8 cellular contexts compared by ENCODE assay signal in the genomic region with DNA sequence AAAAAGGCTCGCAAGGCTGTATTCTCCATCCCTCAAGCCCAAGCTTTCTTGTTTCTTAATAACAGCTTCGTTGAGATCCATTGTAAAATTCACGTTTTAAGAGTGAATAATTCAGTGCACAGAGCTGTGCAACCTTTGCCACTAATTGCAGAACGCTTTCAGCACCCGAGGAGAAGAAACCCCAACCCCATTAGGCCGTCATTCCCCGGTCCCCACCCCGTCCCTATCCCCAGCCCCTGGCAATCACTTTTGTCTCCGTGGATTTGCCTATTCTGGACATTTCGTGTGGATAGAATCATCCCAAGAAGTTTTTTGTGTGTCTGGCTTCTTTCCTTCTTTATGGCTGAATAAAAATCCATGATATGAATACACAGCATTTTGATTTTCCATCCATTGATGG. TPM values are rescaled to one million over a fixed set of nuclear protein-coding genes. Genes with fewer than 3 reads are reported as not detected.
DNase-seq lines count a peak whose midpoint lies in the region; ATAC-seq, FAIRE-seq and TF ChIP-seq lines count a peak whose summit lies in the region.
"Not testable (repeated sequence)": the region's sequence is repeated elsewhere in the genome, so short reads cannot be mapped to it uniquely, and the experiment has no call there.

No MANE protein-coding gene starts in this region.

- not testable (repeated sequence) for H3F3A ChIP-seq in neural progenitor cell (ENCODE audit: low read depth)

- H3K79me2 ChIP-seq in ACC112 (ENCODE audit: control insufficient read depth, insufficient read depth, low read length, unreplicated experiment); endothelial cell of umbilical vein (ENCODE audit: control insufficient read depth, insufficient read depth, low read length); neural progenitor cell (ENCODE audit: low read depth): not testable (repeated sequence)

- H3K4me2 ChIP-seq in endothelial cell of umbilical vein (ENCODE audit: insufficient read depth, low read length) (peak overlapping the region; percentile 42), neural progenitor cell (peak overlapping the region; percentile 61)

- not testable (repeated sequence) for H3K36me3 Mint-ChIP-seq in neural progenitor cell; stimulated activated naive B cell treated with anti-CD40 and anti-IgM and Interleukin-4, amounts not matched to agents 10 μg/mL and 1 μg/mL and 100 μg/mL, for 72 hours

- intact Hi-C loops in adrenal gland (cut with DNase I); endothelial cell of umbilical vein (cut with micrococcal nuclease): not testable (repeated sequence)

- TF ChIP-seq CTCF in adrenal gland (IDR thresholded peaks at IDR 0.05); endothelial cell of umbilical vein (IDR thresholded peaks at IDR 0.05; ENCODE audit: extremely low read depth in 1 of 2, insufficient read depth in 1 of 2, low read depth in 1 of 2, low read length in 2 of 2); neural progenitor cell (IDR thresholded peaks at IDR 0.05): not testable (repeated sequence)

- not testable (repeated sequence) for FAIRE-seq in endothelial cell of umbilical vein (lab: Jason Lieb, UNC)

- POLR2A ChIA-PET in endothelial cell of umbilical vein (lab: Charles Lee) = not testable (repeated sequence)

- WGBS in adrenal gland, 4 donors = 6 to 16% (median 9%) methylated on average over 5 to 9 of the region's 10 CpGs

- H4K20me1 ChIP-seq in endothelial cell of umbilical vein (replicated peaks; ENCODE audit: control insufficient read depth, extremely low read depth, insufficient read depth, low read length); neural progenitor cell (ENCODE audit: low read depth): not testable (repeated sequence)

- peak overlapping the region; percentile 66 for H3K4me3 Mint-ChIP-seq in neural progenitor cell
- H3K4me3 Mint-ChIP-seq in stimulated activated naive B cell treated with anti-CD40 and anti-IgM and Interleukin-4, amounts not matched to agents 10 μg/mL and 1 μg/mL and 100 μg/mL, for 72 hours = not testable (repeated sequence)

- peak overlapping the region; percentile 90 for H3K27ac ChIP-seq in ACC112 (ENCODE audit: low read depth, low read length)
- H3K27ac ChIP-seq in adrenal gland = peak overlapping the region; percentile 53 to 96 (median 87)
- peak overlapping the region; percentile 50 for H3K27ac ChIP-seq in endothelial cell of umbilical vein (ENCODE audit: insufficient read depth, low read depth, low read length)
- H3K27ac ChIP-seq in neural progenitor cell = not testable (repeated sequence)

- CTCF ChIA-PET in endothelial cell of umbilical vein (lab: Charles Lee) = not testable (repeated sequence)

- H3K27me3 Mint-ChIP-seq in neural progenitor cell (ENCODE audit: insufficient read depth, low read depth); stimulated activated naive B cell treated with anti-CD40 and anti-IgM and Interleukin-4, amounts not matched to agents 10 μg/mL and 1 μg/mL and 100 μg/mL, for 72 hours: not testable (repeated sequence)

- peak; percentile 2 for ATAC-seq in GM21737 (IDR thresholded peaks at IDR 0.05; ENCODE audit: unreplicated experiment)
- peak; percentile 1 to 7 for ATAC-seq in stimulated activated naive B cell treated with anti-CD40 and anti-IgM and Interleukin-4, amounts not matched to agents 10 μg/mL and 1 μg/mL and 100 μg/mL, for 72 hours (replicated peaks)

- peak overlapping the region; percentile 62 for H3K4me3 ChIP-seq in ACC112 (ENCODE audit: low read depth, low read length)
- H3K4me3 ChIP-seq in adrenal gland = peak overlapping the region in 1 of 4 donors; percentile 61
- peak overlapping the region in 2 of 3 experiments; percentile 40 to 41 for H3K4me3 ChIP-seq in endothelial cell of umbilical vein (replicated peaks in 1 of 3; ENCODE audit: insufficient read depth in 1 of 3, low read depth in 1 of 3, low read length in 3 of 3)
- peak overlapping the region; percentile 39 for H3K4me3 ChIP-seq in iPS-15b (ENCODE audit: low read depth, low read length)
- H3K4me3 ChIP-seq in neural progenitor cell = peak overlapping the region; percentile 39

- H2AFZ ChIP-seq in ACC112 (ENCODE audit: low read length, unreplicated experiment); endothelial cell of umbilical vein (ENCODE audit: low read depth, low read length); neural progenitor cell (replicated peaks): not testable (repeated sequence)

- H3K36me3 ChIP-seq in ACC112 (ENCODE audit: insufficient read depth, low read length); adrenal gland (replicated peaks in 1 of 2); endothelial cell of umbilical vein (ENCODE audit: control insufficient read depth in 2 of 2, extremely low read depth in 1 of 2, insufficient read depth in 2 of 2, low read length in 2 of 2); iPS-15b (ENCODE audit: control insufficient read depth, insufficient read depth, low read length); neural progenitor cell: not testable (repeated sequence)

- not testable (repeated sequence) for H3K27ac Mint-ChIP-seq in neural progenitor cell; stimulated activated naive B cell treated with anti-CD40 and anti-IgM and Interleukin-4, amounts not matched to agents 10 μg/mL and 1 μg/mL and 100 μg/mL, for 72 hours

- DNase-seq in NCI-H2227 treated with DMSO at 0.1 percent for 48 hours (lab: John Stamatoyannopoulos, UW) (peak; percentile 18), adrenal gland (peak in 3 of 7 donors; percentile 35 to 52 (median 37))
- DNase-seq in endothelial cell of umbilical vein (ENCODE audit: low read depth, low spot score); neural progenitor cell (ENCODE audit: low spot score); stimulated activated naive B cell treated with anti-CD40 and anti-IgM and Interleukin-4, amounts not matched to agents 10 μg/mL and 1 μg/mL and 100 μg/mL, for 72 hours: not testable (repeated sequence)

- H3K27me3 ChIP-seq in ACC112 (ENCODE audit: insufficient read depth, low read length); adrenal gland; endothelial cell of umbilical vein (ENCODE audit: control insufficient read depth in 2 of 2, insufficient read depth in 2 of 2, low read length in 2 of 2); iPS-15b (ENCODE audit: control insufficient read depth, insufficient read depth, low read length); neural progenitor cell: not testable (repeated sequence)

- H3K9me3 Mint-ChIP-seq in neural progenitor cell; stimulated activated naive B cell treated with anti-CD40 and anti-IgM and Interleukin-4, amounts not matched to agents 10 μg/mL and 1 μg/mL and 100 μg/mL, for 72 hours: not testable (repeated sequence)

- H3K9me1 ChIP-seq in endothelial cell of umbilical vein (replicated peaks; ENCODE audit: control insufficient read depth, extremely low read depth, insufficient read depth, low read length) = not testable (repeated sequence)

- not testable (repeated sequence) for TF ChIP-seq POLR2A in adrenal gland (IDR thresholded peaks at IDR 0.05); endothelial cell of umbilical vein (IDR thresholded peaks at IDR 0.05; ENCODE audit: low read depth, low read length)

- H3K4me1 ChIP-seq in ACC112 (ENCODE audit: control insufficient read depth, insufficient read depth, low read length, unreplicated experiment); adrenal gland (replicated peaks in 1 of 2); endothelial cell of umbilical vein (ENCODE audit: control insufficient read depth, extremely low read depth, insufficient read depth, low read length); iPS-15b (ENCODE audit: control insufficient read depth, insufficient read depth, low read length); neural progenitor cell: not testable (repeated sequence)

- not testable (repeated sequence) for H3K4me1 Mint-ChIP-seq in neural progenitor cell; stimulated activated naive B cell treated with anti-CD40 and anti-IgM and Interleukin-4, amounts not matched to agents 10 μg/mL and 1 μg/mL and 100 μg/mL, for 72 hours

- not testable (repeated sequence) for H3K9me3 ChIP-seq in adrenal gland (replicated peaks in 1 of 3); endothelial cell of umbilical vein (replicated peaks; ENCODE audit: control insufficient read depth, insufficient read depth, low read length); iPS-15b (ENCODE audit: control insufficient read depth, insufficient read depth, low read length); neural progenitor cell (ENCODE audit: low read depth)

- not testable (repeated sequence) for BruUV-seq in endothelial cell of umbilical vein (replicated peaks; lab: Mats Ljungman, UMichigan)

- dilution Hi-C loops in endothelial cell of umbilical vein (cut with MboI; ENCODE audit: extremely low pct_ligation_motif_present, low sequenced_read_pairs) = not testable (repeated sequence)

- not testable (repeated sequence) for H3K9ac ChIP-seq in endothelial cell of umbilical vein (replicated peaks; ENCODE audit: extremely low read depth, insufficient read depth, low read length); iPS-15b (ENCODE audit: low read depth, low read length); neural progenitor cell

RNA-seq across cellular contexts. Expression of gene GTF2IRD2B, which starts 1.0 kb away (rescaled TPM):
- 10 to 100 TPM; 22.4 to 82.7 (median 44.4) TPM for total RNA-seq in adrenal gland
- 10 to 100 TPM; 15.0 to 25.5 (median 23.4) TPM for polyA plus RNA-seq in adrenal gland
- 21.3 and 30.5 TPM in 2 replicates for total RNA-seq in endothelial cell of umbilical vein
- 22.1 and 26.7 TPM in 2 replicates for polyA plus RNA-seq in endothelial cell of umbilical vein
- 13.8 and 17.1 TPM in 2 replicates for polyA plus RNA-seq in endothelial cell of umbilical vein (2011; cell fraction: cytosol; rRNA removed)
- 36.0 and 37.4 TPM in 2 replicates for polyA plus RNA-seq in endothelial cell of umbilical vein (2011; cell fraction: nucleus; rRNA removed)
- 6.4 and 7.4 TPM in 2 replicates for polyA plus RNA-seq in endothelial cell of umbilical vein (2012)
- 17.7 and 29.7 TPM in 2 replicates for polyA minus RNA-seq in endothelial cell of umbilical vein
- 9.7 TPM for polyA minus RNA-seq in endothelial cell of umbilical vein (2011; cell fraction: cytosol; rRNA and poly(A)+ RNA removed)
- 26.9 and 30.6 TPM in 2 replicates for polyA minus RNA-seq in endothelial cell of umbilical vein (2011; cell fraction: nucleus; rRNA and poly(A)+ RNA removed)
- 10.3 and 19.9 TPM in 2 replicates for total RNA-seq in neural progenitor cell (ENCODE audit: low replicate concordance)

RNA-seq across cellular contexts. Expression of gene RCC1L, which starts 19.8 kb away (rescaled TPM):
- total RNA-seq in adrenal gland (100 to 1,000 TPM in 1 of 8 donors, 10 to 100 TPM in 7; 46.2 to 103 (median 70.7) TPM), endothelial cell of umbilical vein (46.1 and 53.4 TPM in 2 replicates), neural progenitor cell (ENCODE audit: low replicate concordance) (27.7 and 61.0 TPM in 2 replicates)
- polyA plus RNA-seq in adrenal gland (10 to 100 TPM; 42.3 to 63.7 (median 54.6) TPM), endothelial cell of umbilical vein (30.1 and 44.7 TPM in 2 replicates)
- 42.0 and 45.3 TPM in 2 replicates for polyA plus RNA-seq in endothelial cell of umbilical vein (2011; cell fraction: cytosol; rRNA removed)
- 30.4 and 38.6 TPM in 2 replicates for polyA plus RNA-seq in endothelial cell of umbilical vein (2011; cell fraction: nucleus; rRNA removed)
- 48.0 and 48.4 TPM in 2 replicates for polyA plus RNA-seq in endothelial cell of umbilical vein (2012)
- polyA minus RNA-seq in endothelial cell of umbilical vein = 37.1 and 40.2 TPM in 2 replicates
- 19.9 TPM for polyA minus RNA-seq in endothelial cell of umbilical vein (2011; cell fraction: cytosol; rRNA and poly(A)+ RNA removed)
- polyA minus RNA-seq in endothelial cell of umbilical vein (2011; cell fraction: nucleus; rRNA and poly(A)+ RNA removed) = 13.1 and 16.2 TPM in 2 replicates
